In the genomic region with DNA sequence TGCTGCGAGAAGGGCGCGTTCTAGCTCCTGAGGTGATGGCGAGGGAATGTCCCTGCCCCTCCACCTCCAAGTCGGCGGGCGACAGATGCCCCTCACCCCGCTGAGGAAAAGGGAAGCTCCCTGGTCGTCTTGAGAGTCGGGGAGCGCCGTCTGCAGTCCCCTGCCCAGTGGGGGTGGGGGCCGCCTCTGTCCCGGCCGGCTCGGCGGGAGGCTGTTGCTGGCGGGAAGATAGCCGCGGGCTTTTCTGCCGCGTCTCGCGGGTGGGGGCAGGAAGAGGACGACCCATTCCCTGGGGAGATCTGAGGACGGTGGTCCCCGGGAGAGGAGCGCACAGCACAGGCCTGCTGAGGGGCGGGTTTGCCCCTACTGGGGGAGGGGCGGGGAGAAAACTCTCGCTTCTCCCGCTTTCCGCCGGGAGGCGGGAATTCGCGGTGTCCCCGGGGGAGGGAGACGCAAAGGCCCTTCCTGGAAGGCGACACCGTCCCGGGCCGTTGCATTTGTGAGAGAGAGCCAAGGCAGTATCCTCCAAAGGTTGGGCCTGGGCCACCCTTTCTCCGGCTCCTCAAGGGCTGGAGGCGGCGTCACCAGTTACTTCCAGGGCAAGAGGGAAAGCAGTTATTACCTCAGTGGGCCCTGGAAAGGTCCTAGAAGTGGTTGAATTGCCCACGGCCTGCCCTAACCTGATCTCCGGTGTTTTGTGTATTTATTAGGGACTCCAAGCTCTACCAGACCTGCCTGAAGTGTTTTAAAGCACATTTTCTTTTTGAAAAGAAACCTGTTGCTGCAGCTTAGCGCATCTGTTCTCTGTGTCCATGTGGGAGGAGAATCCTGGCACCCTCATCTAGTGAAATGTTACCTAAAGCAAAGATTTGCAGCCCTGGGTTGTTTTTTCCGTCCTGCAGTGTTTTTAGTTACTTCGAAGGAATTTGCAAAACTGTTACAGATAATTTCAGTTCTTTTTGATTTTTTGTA, we compare ENCODE assay signal across 1 cellular context.
TF ChIP-seq lines count a peak whose summit lies in the region.

No MANE protein-coding gene starts in this region.

TF ChIP-seq in K562, 482 proteins besides CTCF, POLR2A, EP300 and RAD21 (continued from another document and continues in another):
- TF ChIP-seq ILK (tag; IDR thresholded peaks at IDR 0.05; ENCODE audit: borderline replicate concordance, low read depth): no peak
- TF ChIP-seq, protein P1, sequence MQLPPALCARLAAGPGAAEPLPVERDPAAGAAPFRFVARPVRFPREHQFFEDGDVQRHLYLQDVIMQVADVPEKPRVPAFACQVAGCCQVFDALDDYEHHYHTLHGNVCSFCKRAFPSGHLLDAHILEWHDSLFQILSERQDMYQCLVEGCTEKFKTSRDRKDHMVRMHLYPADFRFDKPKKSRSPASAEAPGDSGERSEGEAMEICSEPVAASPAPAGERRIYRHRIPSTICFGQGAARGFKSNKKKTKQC (CRISPR knock-in tag; IDR thresholded peaks at IDR 0.05): peak; percentile 85; the same call in 1 of the 2 replicates
- 0 out of 2 replicates have a peak, but pooled peaks have one; percentile 8 for TF ChIP-seq ZNF384 (IDR thresholded peaks at IDR 0.05; ENCODE audit: low read depth, low read length)
- TF ChIP-seq ZNF253 (CRISPR knock-in tag; conservative IDR thresholded peaks at IDR 0.05): 0 out of 2 replicates have a peak, but pooled peaks have one; percentile 17
- no peak for TF ChIP-seq ZNF766 (CRISPR knock-in tag; conservative IDR thresholded peaks at IDR 0.05)
- peak; percentile 10 for TF ChIP-seq TBP (optimal IDR thresholded peaks at IDR 0.05; ENCODE audit: low read depth, low read length)
- TF ChIP-seq, protein P2, sequence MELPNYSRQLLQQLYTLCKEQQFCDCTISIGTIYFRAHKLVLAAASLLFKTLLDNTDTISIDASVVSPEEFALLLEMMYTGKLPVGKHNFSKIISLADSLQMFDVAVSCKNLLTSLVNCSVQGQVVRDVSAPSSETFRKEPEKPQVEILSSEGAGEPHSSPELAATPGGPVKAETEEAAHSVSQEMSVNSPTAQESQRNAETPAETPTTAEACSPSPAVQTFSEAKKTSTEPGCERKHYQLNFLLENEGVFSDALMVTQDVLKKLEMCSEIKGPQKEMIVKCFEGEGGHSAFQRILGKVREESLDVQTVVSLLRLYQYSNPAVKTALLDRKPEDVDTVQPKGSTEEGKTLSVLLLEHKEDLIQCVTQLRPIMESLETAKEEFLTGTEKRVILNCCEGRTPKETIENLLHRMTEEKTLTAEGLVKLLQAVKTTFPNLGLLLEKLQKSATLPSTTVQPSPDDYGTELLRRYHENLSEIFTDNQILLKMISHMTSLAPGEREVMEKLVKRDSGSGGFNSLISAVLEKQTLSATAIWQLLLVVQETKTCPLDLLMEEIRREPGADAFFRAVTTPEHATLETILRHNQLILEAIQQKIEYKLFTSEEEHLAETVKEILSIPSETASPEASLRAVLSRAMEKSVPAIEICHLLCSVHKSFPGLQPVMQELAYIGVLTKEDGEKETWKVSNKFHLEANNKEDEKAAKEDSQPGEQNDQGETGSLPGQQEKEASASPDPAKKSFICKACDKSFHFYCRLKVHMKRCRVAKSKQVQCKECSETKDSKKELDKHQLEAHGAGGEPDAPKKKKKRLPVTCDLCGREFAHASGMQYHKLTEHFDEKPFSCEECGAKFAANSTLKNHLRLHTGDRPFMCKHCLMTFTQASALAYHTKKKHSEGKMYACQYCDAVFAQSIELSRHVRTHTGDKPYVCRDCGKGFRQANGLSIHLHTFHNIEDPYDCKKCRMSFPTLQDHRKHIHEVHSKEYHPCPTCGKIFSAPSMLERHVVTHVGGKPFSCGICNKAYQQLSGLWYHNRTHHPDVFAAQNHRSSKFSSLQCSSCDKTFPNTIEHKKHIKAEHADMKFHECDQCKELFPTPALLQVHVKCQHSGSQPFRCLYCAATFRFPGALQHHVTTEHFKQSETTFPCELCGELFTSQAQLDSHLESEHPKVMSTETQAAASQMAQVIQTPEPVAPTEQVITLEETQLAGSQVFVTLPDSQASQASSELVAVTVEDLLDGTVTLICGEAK (IDR thresholded peaks at IDR 0.05): no peak
- TF ChIP-seq, protein P2 (CRISPR knock-in tag; IDR thresholded peaks at IDR 0.05): no peak
- TF ChIP-seq TEAD2 (tag; IDR thresholded peaks at IDR 0.05): no peak
- TF ChIP-seq TGIF2 (CRISPR knock-in tag; IDR thresholded peaks at IDR 0.05): no peak
- no peak; the same call in none of the 2 replicates for TF ChIP-seq ARID1B (IDR thresholded peaks at IDR 0.05)
- no peak for TF ChIP-seq JUNB (CRISPR knock-in tag; conservative IDR thresholded peaks at IDR 0.05)
- peak; percentile 54; the same call in 1 of the 2 replicates for TF ChIP-seq ZBTB7A (IDR thresholded peaks at IDR 0.05; ENCODE audit: borderline replicate concordance, control insufficient read depth, low read depth, low read length)
- TF ChIP-seq, protein P3, sequence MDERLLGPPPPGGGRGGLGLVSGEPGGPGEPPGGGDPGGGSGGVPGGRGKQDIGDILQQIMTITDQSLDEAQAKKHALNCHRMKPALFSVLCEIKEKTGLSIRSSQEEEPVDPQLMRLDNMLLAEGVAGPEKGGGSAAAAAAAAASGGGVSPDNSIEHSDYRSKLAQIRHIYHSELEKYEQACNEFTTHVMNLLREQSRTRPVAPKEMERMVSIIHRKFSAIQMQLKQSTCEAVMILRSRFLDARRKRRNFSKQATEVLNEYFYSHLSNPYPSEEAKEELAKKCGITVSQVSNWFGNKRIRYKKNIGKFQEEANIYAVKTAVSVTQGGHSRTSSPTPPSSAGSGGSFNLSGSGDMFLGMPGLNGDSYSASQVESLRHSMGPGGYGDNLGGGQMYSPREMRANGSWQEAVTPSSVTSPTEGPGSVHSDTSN (CRISPR knock-in tag; IDR thresholded peaks at IDR 0.05; ENCODE audit: low read depth): no peak
- TF ChIP-seq, protein P3 (tag; conservative IDR thresholded peaks at IDR 0.05; ENCODE audit: low read depth): no peak
- TF ChIP-seq SRF (CRISPR knock-in tag; IDR thresholded peaks at IDR 0.05): peak in 1 of 2 experiments; percentile 70; a peak in 1 of 4 replicates
- no peak for TF ChIP-seq PURB (CRISPR knock-in tag; IDR thresholded peaks at IDR 0.05; ENCODE audit: low read depth)
- no peak for TF ChIP-seq ZNF584 (CRISPR knock-in tag; IDR thresholded peaks at IDR 0.05; ENCODE audit: low read depth)
- TF ChIP-seq MBD2 (IDR thresholded peaks at IDR 0.05; ENCODE audit: borderline replicate concordance, low read depth): peak; percentile 38
- peak; percentile 73; the same call in 1 of the 2 replicates for TF ChIP-seq ZNF224 (CRISPR knock-in tag; IDR thresholded peaks at IDR 0.05)
- TF ChIP-seq, protein P4, sequence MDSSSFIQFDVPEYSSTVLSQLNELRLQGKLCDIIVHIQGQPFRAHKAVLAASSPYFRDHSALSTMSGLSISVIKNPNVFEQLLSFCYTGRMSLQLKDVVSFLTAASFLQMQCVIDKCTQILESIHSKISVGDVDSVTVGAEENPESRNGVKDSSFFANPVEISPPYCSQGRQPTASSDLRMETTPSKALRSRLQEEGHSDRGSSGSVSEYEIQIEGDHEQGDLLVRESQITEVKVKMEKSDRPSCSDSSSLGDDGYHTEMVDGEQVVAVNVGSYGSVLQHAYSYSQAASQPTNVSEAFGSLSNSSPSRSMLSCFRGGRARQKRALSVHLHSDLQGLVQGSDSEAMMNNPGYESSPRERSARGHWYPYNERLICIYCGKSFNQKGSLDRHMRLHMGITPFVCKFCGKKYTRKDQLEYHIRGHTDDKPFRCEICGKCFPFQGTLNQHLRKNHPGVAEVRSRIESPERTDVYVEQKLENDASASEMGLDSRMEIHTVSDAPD (CRISPR knock-in tag; IDR thresholded peaks at IDR 0.05): no peak
- TF ChIP-seq, protein P5, sequence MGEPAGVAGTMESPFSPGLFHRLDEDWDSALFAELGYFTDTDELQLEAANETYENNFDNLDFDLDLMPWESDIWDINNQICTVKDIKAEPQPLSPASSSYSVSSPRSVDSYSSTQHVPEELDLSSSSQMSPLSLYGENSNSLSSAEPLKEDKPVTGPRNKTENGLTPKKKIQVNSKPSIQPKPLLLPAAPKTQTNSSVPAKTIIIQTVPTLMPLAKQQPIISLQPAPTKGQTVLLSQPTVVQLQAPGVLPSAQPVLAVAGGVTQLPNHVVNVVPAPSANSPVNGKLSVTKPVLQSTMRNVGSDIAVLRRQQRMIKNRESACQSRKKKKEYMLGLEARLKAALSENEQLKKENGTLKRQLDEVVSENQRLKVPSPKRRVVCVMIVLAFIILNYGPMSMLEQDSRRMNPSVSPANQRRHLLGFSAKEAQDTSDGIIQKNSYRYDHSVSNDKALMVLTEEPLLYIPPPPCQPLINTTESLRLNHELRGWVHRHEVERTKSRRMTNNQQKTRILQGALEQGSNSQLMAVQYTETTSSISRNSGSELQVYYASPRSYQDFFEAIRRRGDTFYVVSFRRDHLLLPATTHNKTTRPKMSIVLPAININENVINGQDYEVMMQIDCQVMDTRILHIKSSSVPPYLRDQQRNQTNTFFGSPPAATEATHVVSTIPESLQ (CRISPR knock-in tag; IDR thresholded peaks at IDR 0.05): peak; percentile 97
- TF ChIP-seq FOXA3 (CRISPR knock-in tag; conservative IDR thresholded peaks at IDR 0.05 in 1 of 2, IDR thresholded peaks at IDR 0.05 in 1 of 2): peak in 1 of 2 experiments; percentile 75; a peak in 2 of 4 replicates
- TF ChIP-seq, protein P6, sequence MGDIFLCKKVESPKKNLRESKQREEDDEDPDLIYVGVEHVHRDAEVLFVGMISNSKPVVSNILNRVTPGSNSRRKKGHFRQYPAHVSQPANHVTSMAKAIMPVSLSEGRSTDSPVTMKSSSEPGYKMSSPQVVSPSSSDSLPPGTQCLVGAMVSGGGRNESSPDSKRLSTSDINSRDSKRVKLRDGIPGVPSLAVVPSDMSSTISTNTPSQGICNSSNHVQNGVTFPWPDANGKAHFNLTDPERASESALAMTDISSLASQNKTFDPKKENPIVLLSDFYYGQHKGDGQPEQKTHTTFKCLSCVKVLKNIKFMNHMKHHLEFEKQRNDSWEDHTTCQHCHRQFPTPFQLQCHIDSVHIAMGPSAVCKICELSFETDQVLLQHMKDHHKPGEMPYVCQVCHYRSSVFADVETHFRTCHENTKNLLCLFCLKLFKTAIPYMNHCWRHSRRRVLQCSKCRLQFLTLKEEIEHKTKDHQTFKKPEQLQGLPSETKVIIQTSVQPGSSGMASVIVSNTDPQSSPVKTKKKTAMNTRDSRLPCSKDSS (IDR thresholded peaks at IDR 0.05; ENCODE audit: low read depth, partially characterized antibody): no peak
- TF ChIP-seq, protein P7, sequence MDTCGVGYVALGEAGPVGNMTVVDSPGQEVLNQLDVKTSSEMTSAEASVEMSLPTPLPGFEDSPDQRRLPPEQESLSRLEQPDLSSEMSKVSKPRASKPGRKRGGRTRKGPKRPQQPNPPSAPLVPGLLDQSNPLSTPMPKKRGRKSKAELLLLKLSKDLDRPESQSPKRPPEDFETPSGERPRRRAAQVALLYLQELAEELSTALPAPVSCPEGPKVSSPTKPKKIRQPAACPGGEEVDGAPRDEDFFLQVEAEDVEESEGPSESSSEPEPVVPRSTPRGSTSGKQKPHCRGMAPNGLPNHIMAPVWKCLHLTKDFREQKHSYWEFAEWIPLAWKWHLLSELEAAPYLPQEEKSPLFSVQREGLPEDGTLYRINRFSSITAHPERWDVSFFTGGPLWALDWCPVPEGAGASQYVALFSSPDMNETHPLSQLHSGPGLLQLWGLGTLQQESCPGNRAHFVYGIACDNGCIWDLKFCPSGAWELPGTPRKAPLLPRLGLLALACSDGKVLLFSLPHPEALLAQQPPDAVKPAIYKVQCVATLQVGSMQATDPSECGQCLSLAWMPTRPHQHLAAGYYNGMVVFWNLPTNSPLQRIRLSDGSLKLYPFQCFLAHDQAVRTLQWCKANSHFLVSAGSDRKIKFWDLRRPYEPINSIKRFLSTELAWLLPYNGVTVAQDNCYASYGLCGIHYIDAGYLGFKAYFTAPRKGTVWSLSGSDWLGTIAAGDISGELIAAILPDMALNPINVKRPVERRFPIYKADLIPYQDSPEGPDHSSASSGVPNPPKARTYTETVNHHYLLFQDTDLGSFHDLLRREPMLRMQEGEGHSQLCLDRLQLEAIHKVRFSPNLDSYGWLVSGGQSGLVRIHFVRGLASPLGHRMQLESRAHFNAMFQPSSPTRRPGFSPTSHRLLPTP (IDR thresholded peaks at IDR 0.05; ENCODE audit: borderline replicate concordance, extremely low read depth, insufficient read length): no peak
- TF ChIP-seq POLR2B (IDR thresholded peaks at IDR 0.05; ENCODE audit: low read depth, partially characterized antibody): no peak
- peak; percentile 28; the same call in 1 of the 2 replicates for TF ChIP-seq POLR2AphosphoS2 (IDR thresholded peaks at IDR 0.05; ENCODE audit: low read length)
- TF ChIP-seq GABPB1 (CRISPR knock-in tag; IDR thresholded peaks at IDR 0.05): no peak
- TF ChIP-seq BRD9 (IDR thresholded peaks at IDR 0.05; ENCODE audit: low read depth, partially characterized antibody): peak; percentile 8
- no peak for TF ChIP-seq CBX8 (IDR thresholded peaks at IDR 0.05; ENCODE audit: borderline replicate concordance, extremely low read depth, low read depth, low read length, poor library complexity, severe bottlenecking)
